In genomic region chr2:48508461-48509124, GRCh38 we compare ENCODE assay signal across 10 cellular contexts. TPM values are rescaled to one million over a fixed set of nuclear protein-coding genes. Genes with fewer than 3 reads are reported as not detected.
DNase-seq lines count a peak whose midpoint lies in the region; ATAC-seq and TF ChIP-seq lines count a peak whose summit lies in the region.
"Had no signal": no experiment of that assay in that cellular context is flagged by ENCODE, and none has a peak within 500 bp of the region (broad histone marks: within the 10 kb centered on the region; RNA-seq: fewer than 3 reads in every experiment).

No MANE protein-coding gene starts in this region.

- H3K4me3 Mint-ChIP-seq in activated CD4-positive, alpha-beta T cell treated with anti-CD3 and anti-CD28 coated beads, Interleukin-2, amount 10 ng/mL, durations not matched to agents 7 days and 5 days, result no peak overlapping the region

- H3K4me1 ChIP-seq in adipocyte (ENCODE audit: control insufficient read depth, insufficient read depth, low read length), result peaks cover 45% of the 10 kb centered on the region
- H3K4me1 ChIP-seq in iPS-18a (ENCODE audit: control insufficient read depth, low read depth, low read length), result peaks cover 27% of the 10 kb centered on the region
- H3K4me1 ChIP-seq in thoracic aorta (ENCODE audit: control insufficient read depth in 1 of 2, low read depth in 2 of 2), result peaks cover 16 to 26% of the 10 kb centered on the region in 2 donors

- H3K27me3 ChIP-seq in adipocyte (replicated peaks; ENCODE audit: control insufficient read depth, insufficient read depth, low read length) (no peaks in the 10 kb centered on the region), iPS-18a (ENCODE audit: control insufficient read depth, insufficient read depth, low read length) (no peaks in the 10 kb centered on the region), thoracic aorta (replicated peaks; ENCODE audit: insufficient read depth) (no peaks in the 10 kb centered on the region)
- H3K27me3 ChIP-seq: BLaER1 had no signal

- no peaks in the 10 kb centered on the region for H3K27me3 Mint-ChIP-seq in activated CD4-positive, alpha-beta T cell treated with anti-CD3 and anti-CD28 coated beads, Interleukin-2, amount 10 ng/mL, durations not matched to agents 7 days and 5 days

- H3K27ac ChIP-seq in iPS-18a (ENCODE audit: low read length) (peak overlapping the region; percentile 74), thoracic aorta (peak overlapping the region; percentile 48 to 50)
- H3K27ac ChIP-seq: BLaER1, KMS-11 had no signal

- H3K4me3 ChIP-seq in adipocyte (ENCODE audit: low read length), result no peak overlapping the region
- H3K4me3 ChIP-seq in iPS-18a (ENCODE audit: low read length), result no peak overlapping the region
- H3K4me3 ChIP-seq in thoracic aorta, result no peak overlapping the region
- H3K4me3 ChIP-seq: BLaER1 had no signal

- POLR2A ChIA-PET in activated CD4-positive, alpha-beta T cell treated with anti-CD3 and anti-CD28 coated beads, Interleukin-2, amount 10 ng/mL, durations not matched to agents 7 days and 5 days (lab: Charles Lee), result no interaction called here

- DNase-seq in activated CD4-positive, alpha-beta T cell treated with anti-CD3 and anti-CD28 coated beads, Interleukin-2, amount 10 ng/mL, durations not matched to agents 7 days and 5 days, result no peak
- DNase-seq in activated CD4-positive, alpha-beta T cell treated with anti-CD3 and anti-CD28 coated beads for 48 hours, result no peak
- DNase-seq in adipocyte (ENCODE audit: low read depth) (peak; percentile 83), thoracic aorta (ENCODE audit: low spot score) (no peak), cortex of kidney (lab: John Stamatoyannopoulos, UW) (no peak), NCI-H748 treated with DMSO at 0.1 percent for 48 hours (lab: John Stamatoyannopoulos, UW) (no peak)

- ATAC-seq in thoracic aorta (ENCODE audit: insufficient number of reproducible peaks, low FRiP score, low read depth) (no peak), GM18909 (IDR thresholded peaks at IDR 0.05; ENCODE audit: poor library complexity, unreplicated experiment) (no peak)

- CTCF ChIA-PET in activated CD4-positive, alpha-beta T cell treated with anti-CD3 and anti-CD28 coated beads, Interleukin-2, amount 10 ng/mL, durations not matched to agents 7 days and 5 days (lab: Charles Lee), result no interaction called here

- H3K27ac Mint-ChIP-seq in activated CD4-positive, alpha-beta T cell treated with anti-CD3 and anti-CD28 coated beads, Interleukin-2, amount 10 ng/mL, durations not matched to agents 7 days and 5 days, result peak overlapping the region; percentile 84

- H3K9me3 Mint-ChIP-seq in activated CD4-positive, alpha-beta T cell treated with anti-CD3 and anti-CD28 coated beads, Interleukin-2, amount 10 ng/mL, durations not matched to agents 7 days and 5 days, result no peaks in the 10 kb centered on the region

- H3K9me3 ChIP-seq in adipocyte (ENCODE audit: control insufficient read depth, low read length) (no peaks in the 10 kb centered on the region), iPS-18a (ENCODE audit: control insufficient read depth, low read depth, low read length) (no peaks in the 10 kb centered on the region), thoracic aorta (no peaks in the 10 kb centered on the region)
- H3K9me3 ChIP-seq: BLaER1 had no signal

- TF ChIP-seq CTCF in thoracic aorta (IDR thresholded peaks at IDR 0.05), result no peak

- H3K9ac ChIP-seq in adipocyte (ENCODE audit: low read length) (peak overlapping the region; percentile 65), iPS-18a (ENCODE audit: low read length) (peak overlapping the region; percentile 51)
- H3K9ac ChIP-seq: BLaER1, KMS-11 had no signal

- H3K4me1 Mint-ChIP-seq in activated CD4-positive, alpha-beta T cell treated with anti-CD3 and anti-CD28 coated beads, Interleukin-2, amount 10 ng/mL, durations not matched to agents 7 days and 5 days, result peaks cover 27% of the 10 kb centered on the region

- peaks cover 57% of the 10 kb centered on the region for H3K36me3 Mint-ChIP-seq in activated CD4-positive, alpha-beta T cell treated with anti-CD3 and anti-CD28 coated beads, Interleukin-2, amount 10 ng/mL, durations not matched to agents 7 days and 5 days (ENCODE audit: low read depth)

- H3K36me3 ChIP-seq in adipocyte (ENCODE audit: control insufficient read depth, insufficient read depth, low read length, severe bottlenecking) (peaks cover 12% of the 10 kb centered on the region), iPS-18a (ENCODE audit: control insufficient read depth, low read depth, low read length) (no peaks in the 10 kb centered on the region), thoracic aorta (peaks cover 14% of the 10 kb centered on the region)

RNA-seq across cellular contexts. Expression of gene STON1, which starts 21.4 kb away (rescaled TPM):
- total RNA-seq in activated CD4-positive, alpha-beta T cell treated with anti-CD3 and anti-CD28 coated beads, Interleukin-2, amount 10 ng/mL, durations not matched to agents 7 days and 5 days, result 1 to 10 TPM; 1.9 to 2.1 TPM
- total RNA-seq in thoracic aorta, result 10 to 100 TPM; 39.2 to 42.4 TPM

Comparison
In these comparisons a context has a peak if more than half of its experiments do, and no peak if none do; other contexts are left out.
1. RNA of gene STON1, which starts 21.4 kb away (total RNA-seq): 39.2 to 42.4 TPM in thoracic aorta; 1.9 to 2.1 TPM in activated CD4-positive, alpha-beta T cell treated with anti-CD3 and anti-CD28 coated beads, Interleukin-2, amount 10 ng/mL, durations not matched to agents 7 days and 5 days; every median in the first group is over 10 times any median in the second.